Comparison of ENCODE assay signal across 8 cellular contexts in the genomic region with DNA sequence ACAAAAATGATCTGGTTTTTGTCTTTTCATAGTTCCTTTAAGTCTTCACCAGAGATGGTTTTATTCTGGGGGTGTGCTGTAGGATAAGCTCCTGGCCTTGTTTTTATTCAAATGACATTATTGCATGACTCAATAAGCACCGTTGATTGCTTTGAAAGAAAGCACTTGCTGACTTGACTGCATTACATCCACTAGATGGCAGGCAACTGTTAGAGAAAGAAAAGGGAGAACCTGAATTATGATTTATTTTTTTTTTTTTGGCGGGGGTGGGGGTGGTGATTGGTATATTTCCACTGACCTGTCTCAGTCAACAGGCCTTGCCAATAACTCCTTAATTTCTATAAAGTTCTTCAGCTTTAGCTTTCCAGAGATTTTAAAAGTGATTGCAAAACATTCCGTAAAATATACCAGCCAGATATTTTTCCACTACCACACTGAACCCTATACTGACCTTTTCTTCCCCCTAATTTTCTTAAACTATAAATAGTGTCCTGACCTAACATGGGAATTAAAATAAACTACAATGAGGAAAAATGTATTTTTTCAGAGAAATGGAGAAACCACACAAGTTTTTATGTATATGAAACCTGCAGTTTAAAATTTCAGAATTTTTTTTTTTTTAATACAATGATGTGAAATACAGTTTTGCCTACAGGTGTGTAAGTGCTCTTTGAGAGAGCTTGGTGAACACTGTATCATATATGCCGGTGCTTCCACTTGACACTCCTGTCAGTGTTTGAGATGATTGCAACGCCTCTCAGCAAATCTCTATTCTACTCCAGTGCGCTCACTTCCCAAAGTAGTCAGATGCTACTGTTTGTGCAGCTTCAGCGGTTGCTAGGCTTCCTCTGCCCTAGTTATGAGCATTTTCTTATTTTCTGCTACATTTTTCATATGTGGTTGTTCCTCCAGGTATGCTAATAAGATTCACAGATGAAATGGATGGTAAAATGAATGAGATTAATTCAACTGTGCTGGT.
DNase-seq lines count a peak whose midpoint lies in the region; ATAC-seq and TF ChIP-seq lines count a peak whose summit lies in the region.

No MANE protein-coding gene starts in this region.

- DNase-seq in NCI-H82 (lab: John Stamatoyannopoulos, UW) (peak; percentile 64), NCI-H82 treated with DMSO at 0.1 percent for 48 hours (lab: John Stamatoyannopoulos, UW; ENCODE audit: unreplicated experiment) (no peak), NAMALWA (ENCODE audit: low spot score) (peak; percentile 72), astrocyte of the cerebellum (ENCODE audit: low read depth) (peak; percentile 36), iPS-NIHi11 (ENCODE audit: low spot score) (peak; percentile 60), natural killer cell (no peak), lower leg skin (ENCODE audit: low spot score in 2 of 2) (no peak)

- no peak overlapping the region for H3K4me3 Mint-ChIP-seq in natural killer cell

- TF ChIP-seq POLR2A in lower leg skin (IDR thresholded peaks at IDR 0.05): no peak

- in situ Hi-C loops in astrocyte of the cerebellum (cut with HindIII; ENCODE audit: low sequenced_read_pairs): loop anchor here (25.0 kb wide), 1 partner anchor 1242 kb away; the partner anchor contains the start of gene COL12A1

- H3K4me3 ChIP-seq in astrocyte of the cerebellum (ENCODE audit: low read depth, low read length) (no peak overlapping the region), lower leg skin (ENCODE audit: low read depth, poor library complexity, severe bottlenecking) (no peak overlapping the region)

- intact Hi-C loops in natural killer cell (cut with micrococcal nuclease): no loop called here
- intact Hi-C loops in lower leg skin (cut with DNase I; ENCODE audit: low total_unique reads): no loop called here

- no peaks in the 10 kb centered on the region for H3K4me1 Mint-ChIP-seq in natural killer cell

- 47 to 51% methylated on average over 7 of the region's 7 CpGs for WGBS in lower leg skin, 2 donors

- peak; percentile 73 for TF ChIP-seq CTCF in astrocyte of the cerebellum (IDR thresholded peaks at IDR 0.05; ENCODE audit: low read depth, low read length, missing control alignments)
- TF ChIP-seq CTCF in natural killer cell (IDR thresholded peaks at IDR 0.05): no peak
- TF ChIP-seq CTCF in lower leg skin (IDR thresholded peaks at IDR 0.05): no peak

- H3K36me3 Mint-ChIP-seq in natural killer cell: no peaks in the 10 kb centered on the region

- ATAC-seq in GM19452 (IDR thresholded peaks at IDR 0.05; ENCODE audit: unreplicated experiment): no peak
- ATAC-seq in natural killer cell: no peak

- H3K27ac Mint-ChIP-seq in natural killer cell: no peak overlapping the region

- H3K9me3 Mint-ChIP-seq in natural killer cell: peaks cover 0 to 2% of the 10 kb centered on the region in 2 donors

- H3K27me3 Mint-ChIP-seq in natural killer cell (ENCODE audit: low read depth in 2 of 2): no peaks in the 10 kb centered on the region

Comparison
In these comparisons a context has a peak if more than half of its experiments do, and no peak if none do; other contexts are left out.
1. DNase-seq: peak in NCI-H82 (single experiment), NAMALWA (single experiment), astrocyte of the cerebellum (single experiment) and iPS-NIHi11 (single experiment); none in NCI-H82 treated with DMSO at 0.1 percent for 48 hours (single experiment), natural killer cell (single experiment) and lower leg skin (0 of 2).